ENCODE assay signal across 19 cellular contexts in genomic region chr3:27449530-27450150, GRCh38. TPM values are rescaled to one million over a fixed set of nuclear protein-coding genes. Genes with fewer than 3 reads are reported as not detected.
DNase-seq lines count a peak whose midpoint lies in the region; ATAC-seq, FAIRE-seq and TF ChIP-seq lines count a peak whose summit lies in the region.
"Had no signal": no experiment of that assay in that cellular context is flagged by ENCODE, and none has a peak within 500 bp of the region (broad histone marks: within the 10 kb centered on the region; RNA-seq: fewer than 3 reads in every experiment).

No MANE protein-coding gene starts in this region.

- H3K9me3 Mint-ChIP-seq in GM23338, result no peaks in the 10 kb centered on the region
- H3K9me3 Mint-ChIP-seq in HFFc6, result no peaks in the 10 kb centered on the region

- no peaks in the 10 kb centered on the region for H3K27me3 ChIP-seq in GM23338 (ENCODE audit: insufficient read depth)
- no peaks in the 10 kb centered on the region for H3K27me3 ChIP-seq in bronchial epithelial cell (ENCODE audit: control insufficient read depth, insufficient read depth, low read length)
- H3K27me3 ChIP-seq in right lobe of liver, result no peaks in the 10 kb centered on the region
- H3K27me3 ChIP-seq in tibial nerve, result no peaks in the 10 kb centered on the region
- H3K27me3 ChIP-seq: MG63 had no signal

- no peak overlapping the region for H3K4me2 ChIP-seq in GM23338

- no peak overlapping the region for H3K4me3 ChIP-seq in GM23338
- no peak overlapping the region for H3K4me3 ChIP-seq in bronchial epithelial cell (ENCODE audit: low read depth, low read length)
- peak overlapping the region in 1 of 3 donors; percentile 23 for H3K4me3 ChIP-seq in right lobe of liver
- H3K4me3 ChIP-seq in tibial nerve, result no peak overlapping the region
- H3K4me3 ChIP-seq: GM12878, MG63 had no signal

- peaks cover 39% of the 10 kb centered on the region for H3K79me2 ChIP-seq in GM23338 (replicated peaks; ENCODE audit: insufficient read depth)

- ATAC-seq in GM23338, result no peak
- peak in 3 of 4 donors; percentile 47 to 79 (median 76) for ATAC-seq in right lobe of liver
- ATAC-seq in GM18909 (IDR thresholded peaks at IDR 0.05; ENCODE audit: poor library complexity, unreplicated experiment), result no peak
- ATAC-seq: GM12878, Right ventricle myocardium inferior had no signal

- peaks cover 4% of the 10 kb centered on the region; the same call in 1 of the 2 replicates for H4K20me1 ChIP-seq in GM23338 (replicated peaks; ENCODE audit: insufficient read depth)

- no peak overlapping the region for H2AFZ ChIP-seq in GM23338

- H3K4me1 ChIP-seq in GM23338 (ENCODE audit: insufficient read depth), result no peaks in the 10 kb centered on the region
- peaks cover 0 to 3% (median 0%) of the 10 kb centered on the region in 4 donors for H3K4me1 ChIP-seq in right lobe of liver
- H3K4me1 ChIP-seq in tibial nerve, result peaks cover 0 to 16% (median 2%) of the 10 kb centered on the region in 4 donors

- peaks cover 7% of the 10 kb centered on the region; the same call in 1 of the 3 replicates for H3K4me1 Mint-ChIP-seq in GM23338
- H3K4me1 Mint-ChIP-seq in HFFc6 (ENCODE audit: low read depth), result peaks cover 58% of the 10 kb centered on the region

- H3K4me3 Mint-ChIP-seq in GM23338 (no peak overlapping the region), HFFc6 (no peak overlapping the region)
- H3K4me3 Mint-ChIP-seq: CD14-positive monocyte had no signal

- no peak for TF ChIP-seq CTCF in GM23338 (conservative IDR thresholded peaks at IDR 0.05; ENCODE audit: low read depth in 2 of 2)
- no peak for TF ChIP-seq CTCF in HFFc6 (IDR thresholded peaks at IDR 0.05)
- no peak for TF ChIP-seq CTCF in bronchial epithelial cell (IDR thresholded peaks at IDR 0.05; ENCODE audit: insufficient read depth, low read length, severe bottlenecking)
- no peak for TF ChIP-seq CTCF in right lobe of liver (IDR thresholded peaks at IDR 0.05)
- TF ChIP-seq CTCF in tibial nerve (IDR thresholded peaks at IDR 0.05), result no peak

- H3K27ac ChIP-seq in GM23338 (ENCODE audit: low read depth) (no peak overlapping the region), right lobe of liver (no peak overlapping the region), tibial nerve (no peak overlapping the region)

- H3K9me2 ChIP-seq in GM23338 (ENCODE audit: insufficient read depth), result no peaks in the 10 kb centered on the region

- peak overlapping the region; percentile 36; the same call in 1 of the 2 replicates for H3K27ac Mint-ChIP-seq in GM23338
- peak overlapping the region; percentile 45; the same call in 1 of the 2 replicates for H3K27ac Mint-ChIP-seq in HFFc6

- intact Hi-C loops in right lobe of liver (cut with DNase I), result no loop called here

- DNase-seq in GM23338 (ENCODE audit: low spot score) (no peak), HFFc6 (no peak), bronchial epithelial cell (ENCODE audit: low read depth) (peak; percentile 33), right lobe of liver (no peak), tibial nerve (ENCODE audit: low spot score in 2 of 2) (no peak), NCI-H1930 (lab: John Stamatoyannopoulos, UW) (no peak)
- DNase-seq: DMS 273 treated with DMSO at 0.1 percent for 48 hours, IMR-90, Karpas-422, MG63, NCI-H1092, NCI-H146, NCI-H2081, NCI-H524 had no signal

- FAIRE-seq in bronchial epithelial cell (lab: Jason Lieb, UNC), result no peak
- FAIRE-seq: GM12878, H1 had no signal

- H3F3A ChIP-seq in GM23338 (replicated peaks; ENCODE audit: low read depth), result no peaks in the 10 kb centered on the region

- H3K27me3 Mint-ChIP-seq in GM23338 (ENCODE audit: insufficient read depth, low read depth, poor library complexity) (no peaks in the 10 kb centered on the region), HFFc6 (ENCODE audit: insufficient read depth) (peaks cover under 1% of the 10 kb centered on the region; the same call in 1 of the 2 replicates)

- H3K9me3 ChIP-seq in right lobe of liver (no peaks in the 10 kb centered on the region), tibial nerve (no peaks in the 10 kb centered on the region)
- H3K9me3 ChIP-seq: MG63 had no signal

- TF ChIP-seq POLR2A in right lobe of liver (IDR thresholded peaks at IDR 0.05) (no peak), tibial nerve (IDR thresholded peaks at IDR 0.05) (no peak)

- H3K36me3 ChIP-seq in GM23338 (ENCODE audit: insufficient read depth) (peaks cover 15% of the 10 kb centered on the region; the same call in 1 of the 2 replicates), bronchial epithelial cell (ENCODE audit: control insufficient read depth, insufficient read depth, low read length) (no peaks in the 10 kb centered on the region), right lobe of liver (no peaks in the 10 kb centered on the region), tibial nerve (peaks cover 0 to 6% (median 0%) of the 10 kb centered on the region in 3 donors)

- 35% methylated on average over 2 of the region's 2 CpGs for WGBS in right lobe of liver (ENCODE audit: insufficient coverage, low coverage, low lambda C conversion rate, missing lambda C conversion rate)
- 94 to 97% methylated on average over 2 of the region's 2 CpGs for WGBS in tibial nerve, 2 donors

- TF ChIP-seq EP300 in tibial nerve (IDR thresholded peaks at IDR 0.05), result no peak

- H3K36me3 Mint-ChIP-seq in GM23338 (ENCODE audit: low read depth) (peaks cover 36% of the 10 kb centered on the region), HFFc6 (ENCODE audit: low read depth) (peaks cover 17% of the 10 kb centered on the region)

TF ChIP-seq in GM23338, 12 proteins besides CTCF, POLR2A, EP300 and RAD21:
- no peak for TF ChIP-seq ZNF462 (CRISPR knock-in tag; IDR thresholded peaks at IDR 0.05)
- no peak for TF ChIP-seq STAT1 (IDR thresholded peaks at IDR 0.05; ENCODE audit: unreplicated experiment)
- TF ChIP-seq EZH2 (IDR thresholded peaks at IDR 0.05; ENCODE audit: low read depth, unreplicated experiment), result no peak
TF ChIP-seq in GM23338: peak in this region for 0.

RNA-seq across cellular contexts. Expression of gene SLC4A7, which starts 34.5 kb away (rescaled TPM):
- total RNA-seq in GM23338 (2014; rRNA removed; shearing (Covaris generic)), result 101 and 110 TPM in 2 replicates
- polyA plus RNA-seq in GM23338 (2016; fragmentation: Nextera tagmentation; extraction: Ambion mirVana), result 43.4 and 44.4 TPM in 2 replicates
- 10 to 100 TPM; 42.6 to 58.8 (median 51.7) TPM for total RNA-seq in HFFc6 (2021; fragmentation: NEBNext Ultra II Directional; extraction: Animal tissue kit (Norgen Biotek cat#: 25700))
- total RNA-seq in bronchial epithelial cell, result 91.4 and 96.6 TPM in 2 replicates
- 1 to 10 TPM; 3.0 to 9.9 (median 5.8) TPM for total RNA-seq in right lobe of liver
- total RNA-seq in tibial nerve, result 10 to 100 TPM; 29.9 to 44.7 (median 40.3) TPM

Comparison
In these comparisons a context has a peak if more than half of its experiments do, and no peak if none do; other contexts are left out.
1. ATAC-seq: peak in right lobe of liver (3 of 4); none in GM23338 (single experiment) and GM18909 (single experiment).